ENCODE assay signal across 14 cellular contexts in genomic region chr4:189974056-189974455, GRCh38. TPM values are rescaled to one million over a fixed set of nuclear protein-coding genes. Genes with fewer than 3 reads are reported as not detected.
DNase-seq lines count a peak whose midpoint lies in the region; ATAC-seq, FAIRE-seq and TF ChIP-seq lines count a peak whose summit lies in the region.
"Had no signal": no experiment of that assay in that cellular context is flagged by ENCODE, and none has a peak within 500 bp of the region (broad histone marks: within the 10 kb centered on the region; RNA-seq: fewer than 3 reads in every experiment).

No MANE protein-coding gene starts in this region.

- intact Hi-C loops in GM12878 (cut with micrococcal nuclease; ENCODE audit: unreplicated experiment) = no loop called here

- POLR2A ChIA-PET in GM12878 (lab: Charles Lee) = no interaction called here

- RAD21 ChIA-PET in GM12878 (lab: Charles Lee; ENCODE audit: unreplicated experiment) = interaction anchor here (1.6 kb wide), 1 partner anchor 22 kb away, joined by 4 read pairs; no protein-coding TSS in a partner anchor

- in situ Hi-C loops in GM12878 (cut with MboI) = no loop called here

- peak; percentile 25; the same call in 1 of the 2 replicates for TF ChIP-seq RAD21 in GM12878 (IDR thresholded peaks at IDR 0.05; ENCODE audit: insufficient read depth, low read depth, low read length)

- H3K9ac ChIP-seq in GM12878 (ENCODE audit: control insufficient read depth, insufficient read depth, low read length) = no peak overlapping the region

- TF ChIP-seq POLR2A in GM12878 (IDR thresholded peaks at IDR 0.05; ENCODE audit: low read depth, low read length) = no peak

- no TSS peak for BruUV-seq in GM12878 (replicated peaks; lab: Mats Ljungman, UMichigan)

- CTCF ChIA-PET in GM12878 (lab: Yijun Ruan, JAX) = interaction anchor here (0.7 to 1.2 kb wide), 4 partner anchors 13 to 68 kb away, joined by 3 to 5 read pairs (median 3); partner anchors contain the start of gene FRG1

- peak; percentile 11 to 24 (median 14); a peak in 1 of 6 replicates for TF ChIP-seq CTCF in GM12878 (IDR thresholded peaks at IDR 0.05 in 2 of 3, conservative IDR thresholded peaks at IDR 0.05 in 1 of 3; ENCODE audit: control insufficient read depth in 2 of 3, extremely low read depth in 1 of 3, insufficient read depth in 1 of 3, low read depth in 3 of 3, low read length in 3 of 3)

- H3K79me2 ChIP-seq in GM12878 (ENCODE audit: control insufficient read depth, insufficient read depth, low read length) = no peaks in the 10 kb centered on the region

- WGBS in GM12878 (ENCODE audit: insufficient coverage, insufficient replicate concordance, low lambda C conversion rate, missing lambda C conversion rate) = 48% methylated on average over 5 of the region's 5 CpGs

- DNase-seq in D341Med (ENCODE audit: low spot score) (peak; percentile 42), HT-29 (ENCODE audit: low spot score) (peak; percentile 56), GM12878 (ENCODE audit: low read depth, low spot score) (no peak), lung microvascular endothelial cell (ENCODE audit: low read depth in 2 of 2) (peak; percentile 20 to 25), NCI-H2196 (lab: John Stamatoyannopoulos, UW; ENCODE audit: unreplicated experiment) (no peak)
- no peak for DNase-seq in activated T-cell treated with anti-CD3 and anti-CD28 coated beads, Interleukin-2, amount 50 U/mL, for 1 hour
- no peak for DNase-seq in stimulated activated CD4-positive, alpha-beta T cell treated with anti-CD3 and anti-CD28 coated beads, Interleukin-4, amount 100 ng/mL, for 4 hours
- DNase-seq: activated CD4-positive, alpha-beta T cell treated with anti-CD3 and anti-CD28 coated beads, Interleukin-2, amount 10 ng/mL, durations not matched to agents 7 days and 5 days; DMS53; NCI-H2227 treated with DMSO at 0.1 percent for 48 hours; SHP77 treated with DMSO at 0.1 percent for 48 hours had no signal

- TF ChIP-seq EP300 in GM12878 (IDR thresholded peaks at IDR 0.05; ENCODE audit: borderline replicate concordance in 1 of 2, control insufficient read depth in 1 of 2, low read depth in 2 of 2, low read length in 2 of 2) = no peak

- no peak overlapping the region for H3K4me2 ChIP-seq in GM12878 (ENCODE audit: control insufficient read depth, insufficient read depth)

- SMC1A ChIA-PET in GM12878 (lab: Charles Lee; ENCODE audit: uncharacterized antibody, unreplicated experiment) = interaction anchor here (0.9 to 1.0 kb wide), 2 partner anchors 12 to 13 kb away, joined by 3 read pairs; no protein-coding TSS in a partner anchor

- H4K20me1 ChIP-seq in GM12878 (ENCODE audit: control insufficient read depth, insufficient read depth) = no peaks in the 10 kb centered on the region

- no peaks in the 10 kb centered on the region for H3K27me3 ChIP-seq in GM12878 (replicated peaks in 1 of 2; ENCODE audit: control insufficient read depth in 2 of 2, insufficient read depth in 2 of 2, low read length in 1 of 2)

- H3K4me1 ChIP-seq in GM12878 (ENCODE audit: control insufficient read depth, insufficient read depth, low read length) = no peaks in the 10 kb centered on the region

- no peak overlapping the region for H3K4me3 ChIP-seq in GM12878

- H3K27ac ChIP-seq in GM12878 (ENCODE audit: control insufficient read depth, insufficient read depth) = no peak overlapping the region

- no peak overlapping the region for H2AFZ ChIP-seq in GM12878 (ENCODE audit: control insufficient read depth, low read depth, low read length)

- no peak for FAIRE-seq in GM12878 (lab: Jason Lieb, UNC)

- H3K9me3 ChIP-seq in GM12878 (replicated peaks; ENCODE audit: control insufficient read depth, insufficient read depth, low read length) = no peaks in the 10 kb centered on the region

- H3K36me3 ChIP-seq in GM12878 (ENCODE audit: control insufficient read depth in 2 of 2, insufficient read depth in 2 of 2, low read length in 1 of 2) = no peaks in the 10 kb centered on the region

- ATAC-seq in GM12878 (peak; percentile 42; the same call in 1 of the 3 replicates), HG02884 (IDR thresholded peaks at IDR 0.05; ENCODE audit: unreplicated experiment) (no peak)
- ATAC-seq: activated naive CD4-positive, alpha-beta T cell treated with anti-CD3 and anti-CD28 coated beads, Interleukin-2, amount 50 U/mL, for 72 hours had no signal

TF ChIP-seq in GM12878, 131 proteins besides CTCF, POLR2A, EP300 and RAD21:
- TF ChIP-seq ELK1 (IDR thresholded peaks at IDR 0.05; ENCODE audit: low read depth, low read length) = no peak
TF ChIP-seq in GM12878: peak in this region for 0.

RNA-seq across cellular contexts. Expression of gene FRG1, which starts 33.4 kb away (rescaled TPM):
- total RNA-seq in HT-29 (2014; rRNA removed; shearing (Covaris generic)) = 8.3 and 10.9 TPM in 2 replicates
- 17.5 and 18.7 TPM in 2 replicates for total RNA-seq in GM12878 (2013; cell fraction: nucleolus; rRNA removed)
- total RNA-seq in GM12878 (2014; rRNA removed) (28.9 and 37.7 TPM in 2 replicates), GM12878 (2014; rRNA removed; fragmentation: Illumina TruSeq; extraction: Trizol) (79.2 and 83.8 TPM in 2 replicates), GM12878 (2021) (44.6 and 48.4 TPM in 2 replicates), lung microvascular endothelial cell (21.8 and 24.0 TPM in 2 replicates)
- polyA plus RNA-seq in GM12878 (2011; ENCODE audit: low read depth) = 28.7 TPM
- polyA plus RNA-seq in GM12878 (2011; rRNA removed) (35.3 and 53.3 TPM in 2 replicates), GM12878 (2014; fragmentation: Illumina TruSeq; extraction: Trizol) (96.8 and 102 TPM in 2 replicates), GM12878 (2014; fragmentation: Nextera tagmentation; extraction: Ambion mirVana) (100 to 1,000 TPM; 113 to 190 TPM), GM12878 (2014; rRNA removed) (34.3 and 44.7 TPM in 2 replicates), GM12878 (2016; fragmentation: Nextera tagmentation; extraction: Ambion mirVana) (10 to 100 TPM; 56.2 to 61.0 TPM)
- polyA plus RNA-seq in GM12878 (2011; cell fraction: cytosol; rRNA removed) = 13.0 and 13.8 TPM in 2 replicates
- polyA plus RNA-seq in GM12878 (2011; cell fraction: nucleus; rRNA removed) = 16.8 and 20.0 TPM in 2 replicates
- 48.0 and 49.3 TPM in 2 replicates for polyA plus RNA-seq in GM12878 (2012)
- polyA minus RNA-seq in GM12878 (2011; rRNA and poly(A)+ RNA removed) = 5.7 and 8.9 TPM in 2 replicates
- polyA minus RNA-seq in GM12878 (2011; cell fraction: cytosol; rRNA and poly(A)+ RNA removed) = 6.7 and 9.0 TPM in 2 replicates
- polyA minus RNA-seq in GM12878 (2011; cell fraction: nucleus; rRNA and poly(A)+ RNA removed) = 6.4 and 7.4 TPM in 2 replicates

RNA-seq across cellular contexts. Expression of gene FRG2, which starts 53.0 kb away (rescaled TPM):
- not detected in 2 replicates for total RNA-seq in HT-29 (2014; rRNA removed; shearing (Covaris generic))
- not detected in 2 replicates for total RNA-seq in GM12878 (2013; cell fraction: nucleolus; rRNA removed)
- total RNA-seq in GM12878 (2014; rRNA removed) (not detected in 2 replicates), GM12878 (2014; rRNA removed; fragmentation: Illumina TruSeq; extraction: Trizol) (not detected in 2 replicates), GM12878 (2021) (not detected in 2 replicates), lung microvascular endothelial cell (not detected in 2 replicates)
- not detected for polyA plus RNA-seq in GM12878 (2011; ENCODE audit: low read depth)
- polyA plus RNA-seq in GM12878 (2011; rRNA removed) (not detected in 2 replicates), GM12878 (2014; fragmentation: Illumina TruSeq; extraction: Trizol) (0.21 TPM in 1 of 2 replicates, not detected in the other), GM12878 (2014; fragmentation: Nextera tagmentation; extraction: Ambion mirVana) (not detected), GM12878 (2014; rRNA removed) (0.04 TPM in 1 of 2 replicates, not detected in the other), GM12878 (2016; fragmentation: Nextera tagmentation; extraction: Ambion mirVana) (not detected)
- not detected in 2 replicates for polyA plus RNA-seq in GM12878 (2011; cell fraction: cytosol; rRNA removed)
- polyA plus RNA-seq in GM12878 (2011; cell fraction: nucleus; rRNA removed) = not detected in 2 replicates
- not detected in 2 replicates for polyA plus RNA-seq in GM12878 (2012)
- not detected in 2 replicates for polyA minus RNA-seq in GM12878 (2011; rRNA and poly(A)+ RNA removed)
- not detected in 2 replicates for polyA minus RNA-seq in GM12878 (2011; cell fraction: cytosol; rRNA and poly(A)+ RNA removed)
- not detected in 2 replicates for polyA minus RNA-seq in GM12878 (2011; cell fraction: nucleus; rRNA and poly(A)+ RNA removed)
- total RNA-seq: activated CD4-positive, alpha-beta T cell treated with anti-CD3 and anti-CD28 coated beads, Interleukin-2, amount 10 ng/mL, durations not matched to agents 7 days and 5 days had no signal
- polyA plus RNA-seq: thymus had no signal

Comparison
In these comparisons a context has a peak if more than half of its experiments do, and no peak if none do; other contexts are left out.
1. DNase-seq: peak in D341Med (single experiment), HT-29 (single experiment) and lung microvascular endothelial cell (2 of 2); none in GM12878 (single experiment), activated T-cell treated with anti-CD3 and anti-CD28 coated beads, Interleukin-2, amount 50 U/mL, for 1 hour (single experiment), NCI-H2196 (single experiment) and stimulated activated CD4-positive, alpha-beta T cell treated with anti-CD3 and anti-CD28 coated beads, Interleukin-4, amount 100 ng/mL, for 4 hours (0 of 2).